1 cellular context compared by ENCODE assay signal in the genomic region with DNA sequence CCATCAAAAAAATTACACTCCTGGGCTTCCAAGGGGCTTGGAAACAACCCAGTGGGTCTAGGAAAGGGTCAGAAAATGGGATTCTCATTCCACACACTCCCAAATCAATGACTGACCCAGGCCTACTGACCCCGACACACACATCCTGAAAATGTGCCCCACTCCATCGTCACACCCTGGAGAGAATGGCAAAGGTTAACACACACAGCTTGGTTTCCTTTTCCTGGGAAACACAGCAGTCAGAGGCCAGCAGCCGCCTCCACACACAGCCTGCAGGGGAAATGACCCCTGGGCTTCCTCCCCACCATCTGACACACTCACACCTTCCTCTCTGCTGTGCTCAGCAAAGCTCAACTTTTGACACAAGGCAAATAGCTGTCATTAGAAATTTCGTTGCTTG.
TF ChIP-seq lines count a peak whose summit lies in the region.

No MANE protein-coding gene starts in this region.

TF ChIP-seq in IMR-90, 13 proteins besides CTCF, POLR2A, EP300 and RAD21 (continued from another document):
- TF ChIP-seq ELK1 (IDR thresholded peaks at IDR 0.05; ENCODE audit: borderline replicate concordance, low read depth, low read length), result no peak
- no peak for TF ChIP-seq CEBPB (IDR thresholded peaks at IDR 0.05; ENCODE audit: low read depth, low read length)
- no peak for TF ChIP-seq BHLHE40 (IDR thresholded peaks at IDR 0.05; ENCODE audit: low read depth, low read length)
- TF ChIP-seq, protein P1, sequence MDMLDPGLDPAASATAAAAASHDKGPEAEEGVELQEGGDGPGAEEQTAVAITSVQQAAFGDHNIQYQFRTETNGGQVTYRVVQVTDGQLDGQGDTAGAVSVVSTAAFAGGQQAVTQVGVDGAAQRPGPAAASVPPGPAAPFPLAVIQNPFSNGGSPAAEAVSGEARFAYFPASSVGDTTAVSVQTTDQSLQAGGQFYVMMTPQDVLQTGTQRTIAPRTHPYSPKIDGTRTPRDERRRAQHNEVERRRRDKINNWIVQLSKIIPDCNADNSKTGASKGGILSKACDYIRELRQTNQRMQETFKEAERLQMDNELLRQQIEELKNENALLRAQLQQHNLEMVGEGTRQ (IDR thresholded peaks at IDR 0.05; ENCODE audit: low read depth, low read length), result no peak
- TF ChIP-seq MXI1 (IDR thresholded peaks at IDR 0.05; ENCODE audit: borderline replicate concordance, low read depth, low read length), result no peak
- no peak for TF ChIP-seq FOS (IDR thresholded peaks at IDR 0.05; ENCODE audit: low read depth, low read length)
- no peak for TF ChIP-seq RCOR1 (IDR thresholded peaks at IDR 0.05; ENCODE audit: insufficient replicate concordance, low read length)
